ENCODE assay signal across 1 cellular context in the genomic region with DNA sequence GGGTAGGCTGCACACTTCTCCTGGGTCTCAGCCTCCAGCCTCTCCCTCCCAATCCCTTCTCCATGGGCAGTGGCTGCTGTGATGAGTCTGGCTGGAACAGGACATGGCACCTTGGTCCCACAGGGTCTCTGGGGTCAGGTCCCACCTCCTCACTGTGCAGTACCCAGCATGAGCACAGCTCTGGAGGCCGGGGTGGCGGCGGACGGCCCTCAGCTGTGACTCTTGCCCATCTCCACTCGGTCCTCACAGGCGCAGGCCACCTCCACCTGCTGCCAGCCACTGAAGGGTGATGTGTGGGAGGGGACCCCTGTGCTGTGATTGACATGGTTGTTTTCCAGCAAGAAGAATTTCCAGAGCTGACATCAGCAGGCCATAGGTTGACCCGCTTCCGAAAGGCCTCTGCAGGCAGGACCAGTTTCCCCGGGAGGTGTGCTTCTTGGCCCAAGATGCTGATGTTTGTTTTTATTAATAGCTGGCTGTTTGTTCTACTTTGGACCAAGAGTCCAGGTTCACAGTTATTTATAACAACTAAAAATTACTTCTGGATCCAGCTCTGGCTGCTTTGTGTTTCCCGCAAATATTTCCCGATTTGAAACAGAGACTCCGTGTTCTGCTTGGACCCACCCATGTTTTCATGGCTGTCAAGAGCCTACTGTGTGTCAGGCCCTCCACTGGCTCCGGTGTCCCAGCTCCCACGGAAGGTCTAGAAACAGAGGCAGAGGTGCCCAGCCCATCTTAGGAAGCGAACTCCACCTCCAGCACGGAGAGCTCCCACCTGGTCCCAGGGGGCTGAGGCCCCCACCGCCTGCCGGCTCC.
TF ChIP-seq lines count a peak whose summit lies in the region.

No MANE protein-coding gene starts in this region.

TF ChIP-seq in K562, 482 proteins besides CTCF, POLR2A, EP300 and RAD21 (continued from another document):
- TF ChIP-seq ZNF57 (CRISPR knock-in tag; IDR thresholded peaks at IDR 0.05): no peak
- TF ChIP-seq RHOXF2B (CRISPR knock-in tag; conservative IDR thresholded peaks at IDR 0.05): no peak
